1 cellular context compared by ENCODE assay signal in the genomic region with DNA sequence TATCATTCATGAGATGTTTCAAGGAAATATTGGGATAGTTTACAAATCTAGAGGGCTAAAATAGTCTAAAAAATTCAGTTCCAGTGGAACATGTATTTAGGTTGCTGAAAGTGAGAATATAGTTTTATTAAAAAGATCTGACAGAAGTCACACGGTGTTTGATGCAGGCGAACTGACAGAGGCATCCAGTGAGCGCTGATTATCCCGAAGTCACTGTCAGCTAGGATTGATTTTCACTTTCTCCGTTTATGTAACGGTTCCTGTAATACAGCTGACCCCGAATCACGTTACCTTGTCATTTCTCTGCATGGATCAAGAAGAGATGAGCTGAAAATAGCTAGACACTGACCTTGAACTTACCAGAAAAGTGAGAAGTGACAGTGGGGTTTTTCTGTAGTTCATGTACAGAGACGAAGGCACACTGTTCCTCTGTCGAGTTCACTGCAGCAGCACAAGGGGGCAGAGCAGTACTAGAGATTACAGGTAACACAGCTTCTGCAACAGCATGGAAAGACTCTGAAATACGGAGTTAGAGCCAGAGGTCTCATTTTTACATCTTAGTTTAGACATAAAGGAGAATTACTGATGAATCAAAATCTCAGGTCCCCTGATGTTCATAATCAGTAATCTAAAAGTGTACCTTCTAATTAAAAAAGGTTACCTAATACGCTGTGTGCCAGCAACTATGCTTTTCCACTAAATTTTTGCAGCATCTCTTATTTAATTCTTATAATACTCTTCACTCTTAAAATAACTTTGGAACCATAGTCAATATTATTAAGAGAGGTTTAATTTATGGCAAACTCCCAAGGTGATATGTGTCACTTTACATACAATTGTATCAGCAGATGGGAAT.
TF ChIP-seq lines count a peak whose summit lies in the region.

No MANE protein-coding gene starts in this region.

TF ChIP-seq in HCT116, 20 proteins besides CTCF, POLR2A, EP300 and RAD21 (continued from another document):
- TF ChIP-seq MAX (IDR thresholded peaks at IDR 0.05) (no peak), CBX3 (IDR thresholded peaks at IDR 0.05; ENCODE audit: low read depth) (no peak), EZH2phosphoT487 (IDR thresholded peaks at IDR 0.05; ENCODE audit: borderline replicate concordance) (no peak), ZNF274 (IDR thresholded peaks at IDR 0.05; ENCODE audit: low read depth, low read length) (no peak), TCF7L2 (IDR thresholded peaks at IDR 0.05; ENCODE audit: borderline replicate concordance, extremely low read depth, insufficient read depth, insufficient read length) (no peak), SRF (IDR thresholded peaks at IDR 0.05; ENCODE audit: low read depth) (no peak), ZFX (IDR thresholded peaks at IDR 0.05) (no peak), CEBPB (IDR thresholded peaks at IDR 0.05; ENCODE audit: low read depth) (no peak), JUND (IDR thresholded peaks at IDR 0.05) (no peak), SP1 (IDR thresholded peaks at IDR 0.05; ENCODE audit: low read depth) (no peak)
- TF ChIP-seq, protein P1, sequence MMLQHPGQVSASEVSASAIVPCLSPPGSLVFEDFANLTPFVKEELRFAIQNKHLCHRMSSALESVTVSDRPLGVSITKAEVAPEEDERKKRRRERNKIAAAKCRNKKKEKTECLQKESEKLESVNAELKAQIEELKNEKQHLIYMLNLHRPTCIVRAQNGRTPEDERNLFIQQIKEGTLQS (IDR thresholded peaks at IDR 0.05) = no peak
